Comparison of ENCODE assay signal across 8 cellular contexts in the genomic region with DNA sequence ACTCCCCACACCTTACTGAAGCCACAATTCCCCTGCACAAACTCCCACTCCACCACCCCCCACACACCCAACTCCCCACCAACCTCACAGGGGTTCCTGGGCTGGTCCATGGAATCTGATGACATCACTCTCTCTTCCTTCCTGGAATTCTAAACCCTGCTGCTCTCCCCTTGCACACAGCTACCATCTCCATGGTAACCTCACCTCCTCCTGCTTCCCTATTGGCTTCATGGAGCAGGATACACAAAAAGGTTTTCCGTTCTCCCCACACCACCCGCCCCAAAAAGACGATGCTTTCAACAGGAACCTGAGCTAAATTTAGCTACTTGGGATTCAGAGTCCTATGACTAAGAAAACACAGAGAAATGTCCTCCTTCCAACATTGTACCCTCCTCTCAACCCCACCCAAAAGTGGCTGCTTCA.
A peak's percentile ranks its signal among the peaks of the same experiment; 100 is the strongest.
DNase-seq lines count a peak whose midpoint lies in the region; ATAC-seq and TF ChIP-seq lines count a peak whose summit lies in the region.

No MANE protein-coding gene starts in this region.

- CTCF ChIA-PET in RWPE1 (lab: Yijun Ruan, JAX): no interaction called here

- POLR2A ChIA-PET in RWPE1 (lab: Yijun Ruan, JAX; ENCODE audit: low non-redundant PET): no interaction called here

- DNase-seq in EL (peak; percentile 84), RWPE1 (ENCODE audit: low spot score) (peak; percentile 26), globus pallidus (ENCODE audit: low spot score) (peak; percentile 20), omental fat pad (ENCODE audit: low spot score) (no peak), GDM1 (lab: John Stamatoyannopoulos, UW) (no peak), T-helper 2 cell (no peak), GM20000 (ENCODE audit: low spot score) (no peak)

- TF ChIP-seq CTCF in RWPE1 (conservative IDR thresholded peaks at IDR 0.05; ENCODE audit: low read depth) (no peak), omental fat pad (IDR thresholded peaks at IDR 0.05) (no peak), GM20000 (IDR thresholded peaks at IDR 0.05; ENCODE audit: extremely low read depth, missing control alignments) (no peak)

- H3K27ac ChIP-seq in RWPE1: no peak overlapping the region

- peak; percentile 73 for ATAC-seq in omental fat pad (ENCODE audit: low FRiP score)
- ATAC-seq in HG03039 (IDR thresholded peaks at IDR 0.05; ENCODE audit: unreplicated experiment): no peak

Comparison
In these comparisons a context has a peak if more than half of its experiments do, and no peak if none do; other contexts are left out.
1. DNase-seq: peak in EL (single experiment), RWPE1 (single experiment) and globus pallidus (single experiment); none in omental fat pad (single experiment), GDM1 (single experiment), T-helper 2 cell (0 of 5) and GM20000 (single experiment).